10 cellular contexts compared by ENCODE assay signal in the genomic region with DNA sequence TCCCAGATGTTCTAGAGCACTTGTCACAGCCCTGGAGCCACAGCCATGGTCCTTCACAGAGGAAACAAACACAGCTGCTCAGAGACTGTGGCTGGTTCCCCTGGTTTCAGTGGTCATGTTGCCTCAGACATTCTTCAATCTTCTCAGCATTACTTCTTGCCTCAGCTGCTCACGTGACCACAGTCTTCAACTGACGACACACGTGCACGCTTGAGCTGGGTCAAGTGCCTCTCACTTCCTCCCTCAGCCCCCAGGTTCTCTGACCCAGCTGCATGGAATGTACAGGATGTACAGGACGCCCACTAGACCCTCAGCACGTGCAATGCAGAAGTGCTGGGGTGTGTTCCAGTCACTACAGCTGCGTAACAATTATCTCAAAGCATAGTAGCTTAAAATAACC.
DNase-seq lines count a peak whose midpoint lies in the region; ATAC-seq and TF ChIP-seq lines count a peak whose summit lies in the region.
"Had no signal": no experiment of that assay in that cellular context is flagged by ENCODE, and none has a peak within 500 bp of the region (broad histone marks: within the 10 kb centered on the region; RNA-seq: fewer than 3 reads in every experiment).

No MANE protein-coding gene starts in this region.

- intact Hi-C loops in lower lobe of right lung (cut with DNase I): no loop called here
- intact Hi-C loops in aorta (cut with DNase I): no loop called here

- peak overlapping the region; percentile 67 for H3K9ac ChIP-seq in MM.1S (ENCODE audit: low read length)

- H3F3A ChIP-seq in MM.1S (ENCODE audit: insufficient read depth, low read length): peaks cover 27% of the 10 kb centered on the region

- 76 to 82% methylated on average over 7 of the region's 7 CpGs for WGBS in aorta, 2 donors

- H3K36me3 ChIP-seq in MM.1S (replicated peaks; ENCODE audit: insufficient read depth, low read length) (no peaks in the 10 kb centered on the region), lower lobe of right lung (no peaks in the 10 kb centered on the region), aorta (ENCODE audit: control insufficient read depth in 1 of 2, insufficient read depth in 2 of 2, low read length in 1 of 2) (no peaks in the 10 kb centered on the region)

- TF ChIP-seq POLR2A in GM18505 (IDR thresholded peaks at IDR 0.05; ENCODE audit: borderline replicate concordance, extremely low read depth, insufficient read depth, insufficient read length): no peak

- peak overlapping the region; percentile 28 for H3K4me3 ChIP-seq in MM.1S (ENCODE audit: low read length)
- H3K4me3 ChIP-seq in lower lobe of right lung: no peak overlapping the region
- H3K4me3 ChIP-seq in aorta (ENCODE audit: low read length in 2 of 2): no peak overlapping the region

- peak overlapping the region; percentile 23; the same call in 1 of the 2 replicates for H2AFZ ChIP-seq in MM.1S (ENCODE audit: low read length)

- H3K27me3 ChIP-seq in MM.1S (replicated peaks; ENCODE audit: insufficient read depth, low read length) (no peaks in the 10 kb centered on the region), lower lobe of right lung (ENCODE audit: low read depth) (no peaks in the 10 kb centered on the region), aorta (ENCODE audit: control insufficient read depth in 1 of 2, insufficient read depth in 2 of 2, low read length in 1 of 2) (no peaks in the 10 kb centered on the region)

- no peak for TF ChIP-seq CTCF in MM.1S (IDR thresholded peaks at IDR 0.05; ENCODE audit: low read length)
- no peak for TF ChIP-seq CTCF in lower lobe of right lung (IDR thresholded peaks at IDR 0.05)

- H3K27ac ChIP-seq in MM.1S (ENCODE audit: low read length) (peak overlapping the region; percentile 95), lower lobe of right lung (no peak overlapping the region), aorta (ENCODE audit: low read depth in 1 of 2, low read length in 2 of 2) (no peak overlapping the region)

- peak overlapping the region; percentile 75 for H3K4me2 ChIP-seq in MM.1S (ENCODE audit: low read depth, low read length)

- peaks cover 28% of the 10 kb centered on the region for H3K4me1 ChIP-seq in MM.1S (ENCODE audit: low read length)
- H3K4me1 ChIP-seq in lower lobe of right lung: no peaks in the 10 kb centered on the region
- no peaks in the 10 kb centered on the region for H3K4me1 ChIP-seq in aorta (ENCODE audit: control insufficient read depth in 1 of 2, insufficient read depth in 2 of 2, low read length in 2 of 2)

- no peaks in the 10 kb centered on the region for H4K20me1 ChIP-seq in MM.1S (ENCODE audit: insufficient read depth, low read length)

- ATAC-seq in GM18505 (IDR thresholded peaks at IDR 0.05; ENCODE audit: unreplicated experiment) (peak; percentile 86), GM21723 (IDR thresholded peaks at IDR 0.05; ENCODE audit: unreplicated experiment) (peak; percentile 83), lower lobe of right lung (peak; percentile 66 to 75), left lobe of liver (no peak), aorta (ENCODE audit: low FRiP score) (no peak)
- ATAC-seq: T-helper 17 cell had no signal

- H3K9me2 ChIP-seq in MM.1S (replicated peaks; ENCODE audit: insufficient read depth, low read length): no peaks in the 10 kb centered on the region

- DNase-seq in MM.1S (peak; percentile 99), lower lobe of right lung (peak; percentile 59), SIG-M5 treated with dmso at 0.1 percent for 504 hours (lab: John Stamatoyannopoulos, UW; ENCODE audit: unreplicated experiment) (no peak), AG20443 (ENCODE audit: low spot score) (no peak), left lobe of liver (ENCODE audit: low spot score) (no peak), aorta (no peak)
- DNase-seq: activated gamma-delta T cell treated with Interleukin-2 at 50 U/mL for 16 hours, T-helper 17 cell had no signal

- H3K79me2 ChIP-seq in MM.1S (ENCODE audit: low read length): no peaks in the 10 kb centered on the region

- no peaks in the 10 kb centered on the region; the same call in 1 of the 2 replicates for H3K9me3 ChIP-seq in MM.1S (replicated peaks; ENCODE audit: insufficient read depth, low read length)
- no peaks in the 10 kb centered on the region for H3K9me3 ChIP-seq in lower lobe of right lung
- H3K9me3 ChIP-seq in aorta (ENCODE audit: control insufficient read depth, low read length): no peaks in the 10 kb centered on the region

Comparison
In these comparisons a context has a peak if more than half of its experiments do, and no peak if none do; other contexts are left out.
1. ATAC-seq: peak in GM18505 (single experiment), GM21723 (single experiment) and lower lobe of right lung (2 of 2); none in left lobe of liver (single experiment) and aorta (single experiment).
2. DNase-seq: peak in MM.1S (single experiment) and lower lobe of right lung (single experiment); none in SIG-M5 treated with dmso at 0.1 percent for 504 hours (single experiment), AG20443 (single experiment), left lobe of liver (single experiment) and aorta (0 of 2).